ENCODE assay signal across 18 cellular contexts in genomic region chr1:176619261-176619660, GRCh38.
DNase-seq lines count a peak whose midpoint lies in the region; ATAC-seq and TF ChIP-seq lines count a peak whose summit lies in the region.
"Had no signal": no experiment of that assay in that cellular context is flagged by ENCODE, and none has a peak within 500 bp of the region (broad histone marks: within the 10 kb centered on the region; RNA-seq: fewer than 3 reads in every experiment).

No MANE protein-coding gene starts in this region.

- H3K27me3 ChIP-seq in HAP-1 (ENCODE audit: low read depth) = no peaks in the 10 kb centered on the region
- no peaks in the 10 kb centered on the region for H3K27me3 ChIP-seq in dorsolateral prefrontal cortex
- H3K27me3 ChIP-seq in MM.1S (replicated peaks; ENCODE audit: insufficient read depth, low read length) = no peaks in the 10 kb centered on the region
- H3K27me3 ChIP-seq: BE2C had no signal

- H3K9me3 ChIP-seq in HAP-1 (no peaks in the 10 kb centered on the region), MM.1S (replicated peaks; ENCODE audit: insufficient read depth, low read length) (no peaks in the 10 kb centered on the region)
- H3K9me3 ChIP-seq: BE2C had no signal

- H3K4me2 ChIP-seq in MM.1S (ENCODE audit: low read depth, low read length) = no peak overlapping the region
- H3K4me2 ChIP-seq: GM23338 had no signal

- peaks cover 5 to 10% of the 10 kb centered on the region in 2 donors for H3K9me3 Mint-ChIP-seq in activated naive CD4-positive, alpha-beta T cell treated with anti-CD3 and anti-CD28 coated beads, Interleukin-2, amount 50 U/mL, for 72 hours
- H3K9me3 Mint-ChIP-seq: GM23338 had no signal

- H3K27ac Mint-ChIP-seq in activated naive CD4-positive, alpha-beta T cell treated with anti-CD3 and anti-CD28 coated beads, Interleukin-2, amount 50 U/mL, for 72 hours = no peak overlapping the region
- H3K27ac Mint-ChIP-seq: CD4-positive, CD25-positive, alpha-beta regulatory T cell; CD8-positive, alpha-beta memory T cell; GM23338; IgD-negative memory B cell had no signal

- no peak overlapping the region for H3K9ac ChIP-seq in MM.1S (ENCODE audit: low read length)

- H3K36me3 ChIP-seq in HAP-1 (replicated peaks) = no peaks in the 10 kb centered on the region
- no peaks in the 10 kb centered on the region for H3K36me3 ChIP-seq in MM.1S (replicated peaks; ENCODE audit: insufficient read depth, low read length)
- H3K36me3 ChIP-seq: BE2C had no signal

- peak; percentile 30 for DNase-seq in ELR (ENCODE audit: low read depth)
- peak; percentile 25 for DNase-seq in astrocyte of the hippocampus (ENCODE audit: low read depth, low spot score)
- DNase-seq in kidney tubule cell (ENCODE audit: low spot score) = peak; percentile 62
- no peak for DNase-seq in activated naive CD4-positive, alpha-beta T cell treated with anti-CD3 and anti-CD28 coated beads, Interleukin-2, amount 50 U/mL, for 72 hours (ENCODE audit: low spot score in 2 of 2)
- no peak for DNase-seq in HAP-1 (ENCODE audit: low spot score in 2 of 2)
- no peak for DNase-seq in dorsolateral prefrontal cortex
- DNase-seq in MM.1S = no peak
- DNase-seq: BE2C; C1 segment of cervical spinal cord; CD4-positive, CD25-positive, alpha-beta regulatory T cell; CD8-positive, alpha-beta memory T cell; COR-L47; DMS79; GF-D8; KBM-7 had no signal

- in situ Hi-C loops in HAP-1 (cut with MboI; ENCODE audit: low sequenced_read_pairs) = no loop called here

- no peaks in the 10 kb centered on the region for H4K20me1 ChIP-seq in MM.1S (ENCODE audit: insufficient read depth, low read length)

- no peaks in the 10 kb centered on the region for H3K79me2 ChIP-seq in MM.1S (ENCODE audit: low read length)

- intact Hi-C loops in dorsolateral prefrontal cortex (cut with DNase I) = no loop called here

- no peak overlapping the region for H2AFZ ChIP-seq in MM.1S (ENCODE audit: low read length)
- H2AFZ ChIP-seq: GM23338 had no signal

- no peaks in the 10 kb centered on the region for H3F3A ChIP-seq in MM.1S (ENCODE audit: insufficient read depth, low read length)

- H3K27ac ChIP-seq in dorsolateral prefrontal cortex (no peak overlapping the region), MM.1S (ENCODE audit: low read length) (no peak overlapping the region)

- H3K4me3 ChIP-seq in HAP-1 (no peak overlapping the region), dorsolateral prefrontal cortex (no peak overlapping the region), MM.1S (ENCODE audit: low read length) (no peak overlapping the region)
- H3K4me3 ChIP-seq: GM23338 had no signal

- no peaks in the 10 kb centered on the region for H3K36me3 Mint-ChIP-seq in activated naive CD4-positive, alpha-beta T cell treated with anti-CD3 and anti-CD28 coated beads, Interleukin-2, amount 50 U/mL, for 72 hours
- H3K36me3 Mint-ChIP-seq: CD4-positive, CD25-positive, alpha-beta regulatory T cell; CD8-positive, alpha-beta memory T cell; IgD-negative memory B cell had no signal

- TF ChIP-seq CTCF in dorsolateral prefrontal cortex (IDR thresholded peaks at IDR 0.05 in 54 of 56, conservative IDR thresholded peaks at IDR 0.05 in 2 of 56; ENCODE audit: low read depth in 1 of 56, partially characterized antibody in 56 of 56) (no peak), MM.1S (IDR thresholded peaks at IDR 0.05; ENCODE audit: low read length) (no peak)

- no peaks in the 10 kb centered on the region for H3K4me1 ChIP-seq in HAP-1
- H3K4me1 ChIP-seq in MM.1S (ENCODE audit: low read length) = no peaks in the 10 kb centered on the region
- H3K4me1 ChIP-seq: BE2C had no signal

- no peaks in the 10 kb centered on the region for H3K9me2 ChIP-seq in MM.1S (replicated peaks; ENCODE audit: insufficient read depth, low read length)

- ATAC-seq in activated naive CD4-positive, alpha-beta T cell treated with anti-CD3 and anti-CD28 coated beads, Interleukin-2, amount 50 U/mL, for 72 hours = no peak
- ATAC-seq: GM23338, HepG2 had no signal

Comparison
In these comparisons a context has a peak if more than half of its experiments do, and no peak if none do; other contexts are left out.
1. DNase-seq: peak in ELR (single experiment), astrocyte of the hippocampus (single experiment) and kidney tubule cell (single experiment); none in activated naive CD4-positive, alpha-beta T cell treated with anti-CD3 and anti-CD28 coated beads, Interleukin-2, amount 50 U/mL, for 72 hours (0 of 2), HAP-1 (0 of 2), dorsolateral prefrontal cortex (0 of 10) and MM.1S (single experiment).